2 cellular contexts compared by ENCODE assay signal in genomic region chr14:89391123-89391522, GRCh38.
TF ChIP-seq lines count a peak whose summit lies in the region.

No MANE protein-coding gene starts in this region.

TF ChIP-seq in IMR-90, 13 proteins besides CTCF, POLR2A, EP300 and RAD21:
- TF ChIP-seq MAZ (IDR thresholded peaks at IDR 0.05; ENCODE audit: borderline replicate concordance, low read depth, low read length), result no peak
- no peak for TF ChIP-seq CHD1 (IDR thresholded peaks at IDR 0.05; ENCODE audit: low read depth, low read length)
- TF ChIP-seq USF2 (IDR thresholded peaks at IDR 0.05; ENCODE audit: low read depth, low read length), result no peak
- no peak for TF ChIP-seq FOS (IDR thresholded peaks at IDR 0.05; ENCODE audit: low read depth, low read length)
- no peak for TF ChIP-seq SMC3 (IDR thresholded peaks at IDR 0.05; ENCODE audit: low read depth, low read length)
- no peak for TF ChIP-seq RCOR1 (IDR thresholded peaks at IDR 0.05; ENCODE audit: insufficient replicate concordance, low read length)
- no peak for TF ChIP-seq BHLHE40 (IDR thresholded peaks at IDR 0.05; ENCODE audit: low read depth, low read length)
- no peak for TF ChIP-seq MXI1 (IDR thresholded peaks at IDR 0.05; ENCODE audit: borderline replicate concordance, low read depth, low read length)

TF ChIP-seq in H1, 55 proteins besides CTCF, POLR2A, EP300 and RAD21:
- TF ChIP-seq JUND (IDR thresholded peaks at IDR 0.05; ENCODE audit: low read length) (no peak), BCL11A (IDR thresholded peaks at IDR 0.05; ENCODE audit: low read depth in 2 of 2, low read length in 2 of 2) (no peak), CTBP2 (IDR thresholded peaks at IDR 0.05; ENCODE audit: borderline replicate concordance, insufficient read depth, insufficient read length, low read length) (no peak)
